28 cellular contexts compared by ENCODE assay signal in genomic region chrX:10365532-10366265, GRCh38.
"Had no signal": no experiment of that assay in that cellular context is flagged by ENCODE, and none has a peak within 500 bp of the region (broad histone marks: within the 10 kb centered on the region; RNA-seq: fewer than 3 reads in every experiment).

No MANE protein-coding gene starts in this region.

- ATAC-seq: psoas muscle; right cardiac atrium; right lobe of liver; stimulated activated effector memory CD8-positive, alpha-beta T cell treated with anti-CD3 and anti-CD28 coated beads, Interleukin-12 subunit alpha, Interleukin-12 subunit beta, amount 100 ng/mL, for 72 hours; stimulated activated naive B cell treated with anti-CD40 and anti-IgM and Interleukin-4, amounts not matched to agents 10 μg/mL and 1 μg/mL and 100 μg/mL, for 72 hours had no signal

- H3K36me3 Mint-ChIP-seq: neural progenitor cell; stimulated activated effector memory CD8-positive, alpha-beta T cell treated with anti-CD3 and anti-CD28 coated beads, Interleukin-12 subunit alpha, Interleukin-12 subunit beta, amount 100 ng/mL, for 72 hours; stimulated activated naive B cell treated with anti-CD40 and anti-IgM and Interleukin-4, amounts not matched to agents 10 μg/mL and 1 μg/mL and 100 μg/mL, for 72 hours had no signal

- H3K9me3 Mint-ChIP-seq: stimulated activated naive CD8-positive, alpha-beta T cell treated with anti-CD3 and anti-CD28 coated beads, Interleukin-15, Interleukin-2, amounts not matched to agents 100 ng/mL and 50 ng/mL, for 24 hours had no signal

- H3K36me3 ChIP-seq: neural progenitor cell, ovary, right lobe of liver, sigmoid colon, stomach, thoracic aorta, thyroid gland, tibial nerve, upper lobe of left lung, vagina had no signal

- H2AFZ ChIP-seq: neural progenitor cell, parathyroid adenoma had no signal

- H3K4me3 Mint-ChIP-seq: nephron; neural progenitor cell; stimulated activated effector memory CD8-positive, alpha-beta T cell treated with anti-CD3 and anti-CD28 coated beads, Interleukin-12 subunit alpha, Interleukin-12 subunit beta, amount 100 ng/mL, for 72 hours; stimulated activated naive B cell treated with anti-CD40 and anti-IgM and Interleukin-4, amounts not matched to agents 10 μg/mL and 1 μg/mL and 100 μg/mL, for 72 hours; stimulated activated naive CD8-positive, alpha-beta T cell treated with anti-CD3 and anti-CD28 coated beads, Interleukin-15, Interleukin-2, amounts not matched to agents 100 ng/mL and 50 ng/mL, for 24 hours had no signal

- H3K9me3 ChIP-seq: ovary, right lobe of liver, sigmoid colon, thoracic aorta, thyroid gland, tibial nerve, vagina had no signal

- H3K79me2 ChIP-seq: parathyroid adenoma had no signal

- H3K4me3 ChIP-seq: neural progenitor cell, ovary, psoas muscle, right lobe of liver, sigmoid colon, stomach, thoracic aorta, thyroid gland, tibial nerve, upper lobe of left lung, vagina had no signal

- H3K27me3 ChIP-seq: neural progenitor cell, ovary, right lobe of liver, sigmoid colon, stomach, thyroid gland, tibial nerve, upper lobe of left lung, vagina had no signal

- H3K4me1 Mint-ChIP-seq: nephron; neural progenitor cell; stimulated activated effector memory CD8-positive, alpha-beta T cell treated with anti-CD3 and anti-CD28 coated beads, Interleukin-12 subunit alpha, Interleukin-12 subunit beta, amount 100 ng/mL, for 72 hours; stimulated activated naive B cell treated with anti-CD40 and anti-IgM and Interleukin-4, amounts not matched to agents 10 μg/mL and 1 μg/mL and 100 μg/mL, for 72 hours had no signal

- H3K4me1 ChIP-seq: neural progenitor cell, parathyroid adenoma, psoas muscle, right lobe of liver, sigmoid colon, stomach, thyroid gland, tibial nerve, upper lobe of left lung, vagina had no signal

- DNase-seq: occipital lobe; ovary; posterior cingulate gyrus; psoas muscle; right cardiac atrium; right lobe of liver; sigmoid colon; small intestine; stimulated activated CD4-positive, alpha-beta T cell treated with anti-CD3 and anti-CD28 coated beads, Interleukin-15, amount 100 ng/mL, for 24 hours; stimulated activated CD4-positive, alpha-beta T cell treated with anti-CD3 and anti-CD28 coated beads, Interleukin-2, amount 100 ng/mL, for 24 hours; stimulated activated CD4-positive, alpha-beta T cell treated with anti-CD3 and anti-CD28 coated beads, Interleukin-2, amount 100 ng/mL, for 48 hours; stimulated activated CD4-positive, alpha-beta T cell treated with anti-CD3 and anti-CD28 coated beads, Interleukin-4, amount 100 ng/mL, for 24 hours; stimulated activated naive B cell treated with anti-CD40 and anti-IgM and Interleukin-4, amounts not matched to agents 10 μg/mL and 1 μg/mL and 100 μg/mL, for 72 hours; stimulated activated naive CD4-positive, alpha-beta T cell treated with Interleukin-2 at 50 U/mL for 16 hours; stomach; thyroid gland; trophoblast cell; upper lobe of left lung had no signal

- FAIRE-seq: small intestine, urothelium cell line had no signal

- H3K27ac Mint-ChIP-seq: nephron; neural progenitor cell; progenitor cell of endocrine pancreas; stimulated activated effector memory CD8-positive, alpha-beta T cell treated with anti-CD3 and anti-CD28 coated beads, Interleukin-12 subunit alpha, Interleukin-12 subunit beta, amount 100 ng/mL, for 72 hours; stimulated activated naive B cell treated with anti-CD40 and anti-IgM and Interleukin-4, amounts not matched to agents 10 μg/mL and 1 μg/mL and 100 μg/mL, for 72 hours; stimulated activated naive CD8-positive, alpha-beta T cell treated with anti-CD3 and anti-CD28 coated beads, Interleukin-15, Interleukin-2, amounts not matched to agents 100 ng/mL and 50 ng/mL, for 24 hours had no signal

- H3K27ac ChIP-seq: neural progenitor cell, ovary, parathyroid adenoma, psoas muscle, right lobe of liver, sigmoid colon, stomach, thoracic aorta, thyroid gland, tibial nerve, upper lobe of left lung, vagina had no signal

- H3K9ac ChIP-seq: neural progenitor cell, parathyroid adenoma had no signal

- H3K27me3 Mint-ChIP-seq: progenitor cell of endocrine pancreas; stimulated activated naive CD8-positive, alpha-beta T cell treated with anti-CD3 and anti-CD28 coated beads, Interleukin-15, Interleukin-2, amounts not matched to agents 100 ng/mL and 50 ng/mL, for 24 hours had no signal

- H3K4me2 ChIP-seq: neural progenitor cell had no signal
